Comparison of ENCODE assay signal across 29 cellular contexts in the genomic region with DNA sequence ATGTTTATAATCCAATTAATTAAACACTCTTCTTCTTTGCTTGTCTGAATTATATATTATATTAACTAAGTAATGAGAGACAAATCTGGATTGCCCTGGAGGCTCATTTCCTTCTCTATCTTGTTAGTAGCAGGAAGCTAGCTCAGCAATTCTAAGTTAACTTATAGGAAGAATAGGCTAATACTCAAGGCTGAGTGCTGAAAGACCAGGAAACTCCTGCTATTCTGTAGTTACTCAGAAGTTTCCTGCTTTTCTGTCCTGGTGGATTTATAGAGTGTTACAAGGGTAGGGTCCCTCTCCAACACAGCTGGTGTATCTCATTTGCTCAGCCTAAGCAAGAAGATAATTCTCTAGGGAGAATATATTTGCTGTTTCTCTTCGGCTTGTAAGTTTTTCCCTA.
"Had no signal": no experiment of that assay in that cellular context is flagged by ENCODE, and none has a peak within 500 bp of the region (broad histone marks: within the 10 kb centered on the region; RNA-seq: fewer than 3 reads in every experiment).

No MANE protein-coding gene starts in this region.

- H3K4me3 Mint-ChIP-seq: activated CD4-positive, alpha-beta memory T cell treated with anti-CD3 and anti-CD28 coated beads, Interleukin-2, amount 10 ng/mL, durations not matched to agents 7 days and 5 days; activated CD4-positive, alpha-beta T cell treated with anti-CD3 and anti-CD28 coated beads, Interleukin-2, amount 10 ng/mL, durations not matched to agents 7 days and 5 days; activated naive CD8-positive, alpha-beta T cell; activated T-cell treated with anti-CD3 and anti-CD28 coated beads, Interleukin-2, amount 50 U/mL, for 24 hours; activated T-cell treated with anti-CD3 and anti-CD28 coated beads, Interleukin-2, amount 50 U/mL, for 72 hours; central memory CD8-positive, alpha-beta T cell; dendritic cell treated with granulocyte-macrophage colony-stimulating factor and Interleukin-4, amounts not matched to agents 40 ng/mL and 50 ng/mL, for 4 days; endodermal cell; T-helper 17 cell; T-helper 2 cell treated with Interferon-gamma antibody and Interleukin-4, amounts not matched to agents 5 μg/mL and 100 μg/mL, for 36 hours had no signal

- H3K27ac Mint-ChIP-seq: activated CD4-positive, alpha-beta memory T cell treated with anti-CD3 and anti-CD28 coated beads, Interleukin-2, amount 10 ng/mL, durations not matched to agents 7 days and 5 days; activated CD4-positive, alpha-beta T cell treated with anti-CD3 and anti-CD28 coated beads, Interleukin-2, amount 10 ng/mL, durations not matched to agents 7 days and 5 days; activated naive CD8-positive, alpha-beta T cell; activated T-cell treated with anti-CD3 and anti-CD28 coated beads, Interleukin-2, amount 50 U/mL, for 24 hours; activated T-cell treated with anti-CD3 and anti-CD28 coated beads, Interleukin-2, amount 50 U/mL, for 72 hours; dendritic cell treated with granulocyte-macrophage colony-stimulating factor and Interleukin-4, amounts not matched to agents 40 ng/mL and 50 ng/mL, for 4 days; endodermal cell; T-helper 17 cell; T-helper 2 cell treated with Interferon-gamma antibody and Interleukin-4, amounts not matched to agents 5 μg/mL and 100 μg/mL, for 36 hours had no signal

- H3K36me3 ChIP-seq: brain microvascular endothelial cell, esophagus squamous epithelium had no signal

- H3K27ac ChIP-seq: brain microvascular endothelial cell, coronary artery, dorsolateral prefrontal cortex, epithelial cell of prostate, esophagus squamous epithelium had no signal

- ATAC-seq: activated T-cell treated with anti-CD3 and anti-CD28 coated beads, Interleukin-2, amount 50 U/mL, for 72 hours; T-helper 17 cell had no signal

- H3K27me3 ChIP-seq: brain microvascular endothelial cell, esophagus squamous epithelium had no signal

- H3K4me1 Mint-ChIP-seq: activated CD4-positive, alpha-beta memory T cell treated with anti-CD3 and anti-CD28 coated beads, Interleukin-2, amount 10 ng/mL, durations not matched to agents 7 days and 5 days; activated CD4-positive, alpha-beta T cell treated with anti-CD3 and anti-CD28 coated beads, Interleukin-2, amount 10 ng/mL, durations not matched to agents 7 days and 5 days; central memory CD8-positive, alpha-beta T cell; endodermal cell; T-helper 17 cell had no signal

- H3K36me3 Mint-ChIP-seq: activated naive CD8-positive, alpha-beta T cell had no signal

- H3K27me3 Mint-ChIP-seq: dendritic cell treated with granulocyte-macrophage colony-stimulating factor and Interleukin-4, amounts not matched to agents 40 ng/mL and 50 ng/mL, for 4 days had no signal

- H3K9me3 ChIP-seq: esophagus squamous epithelium had no signal

- DNase-seq: activated CD4-positive, alpha-beta memory T cell treated with anti-CD3 and anti-CD28 coated beads, Interleukin-2, amount 10 ng/mL, durations not matched to agents 7 days and 5 days; activated CD4-positive, alpha-beta T cell treated with anti-CD3 and anti-CD28 coated beads for 1 hour; activated CD4-positive, alpha-beta T cell treated with anti-CD3 and anti-CD28 coated beads for 4 hours; activated CD4-positive, alpha-beta T cell treated with anti-CD3 and anti-CD28 coated beads, Interleukin-2, amount 10 ng/mL, durations not matched to agents 7 days and 5 days; activated CD4-positive, alpha-beta T cell treated with anti-CD3 and anti-CD28 coated beads, Interleukin-2, amount 50 U/mL, for 4 hours; activated CD8-positive, alpha-beta memory T cell treated with anti-CD3 and anti-CD28 coated beads, Interleukin-2, amount 50 U/mL, for 48 hours; activated gamma-delta T cell; activated naive CD4-positive, alpha-beta T cell; activated naive CD4-positive, alpha-beta T cell treated with anti-CD3 and anti-CD28 coated beads, Interleukin-2, amount 50 U/mL, for 16 hours; activated T-cell treated with anti-CD3 and anti-CD28 coated beads for 4 hours; activated T-cell treated with anti-CD3 and anti-CD28 coated beads, Interleukin-2, amount 50 U/mL, for 24 hours; activated T-cell treated with anti-CD3 and anti-CD28 coated beads, Interleukin-2, amount 50 U/mL, for 72 hours; amniotic stem cell; anterior cingulate cortex; brain microvascular endothelial cell; dorsolateral prefrontal cortex; effector memory CD4-positive, alpha-beta T cell; endodermal cell; esophagus squamous epithelium; head of caudate nucleus; T-helper 1 cell; T-helper 17 cell; T1000 had no signal

- H3K4me3 ChIP-seq: coronary artery, dorsolateral prefrontal cortex, esophagus squamous epithelium had no signal

- H3K9me3 Mint-ChIP-seq: activated CD4-positive, alpha-beta memory T cell treated with anti-CD3 and anti-CD28 coated beads, Interleukin-2, amount 10 ng/mL, durations not matched to agents 7 days and 5 days; activated CD4-positive, alpha-beta T cell treated with anti-CD3 and anti-CD28 coated beads, Interleukin-2, amount 10 ng/mL, durations not matched to agents 7 days and 5 days; activated T-cell treated with anti-CD3 and anti-CD28 coated beads, Interleukin-2, amount 50 U/mL, for 24 hours; activated T-cell treated with anti-CD3 and anti-CD28 coated beads, Interleukin-2, amount 50 U/mL, for 72 hours; central memory CD8-positive, alpha-beta T cell; dendritic cell treated with granulocyte-macrophage colony-stimulating factor and Interleukin-4, amounts not matched to agents 40 ng/mL and 50 ng/mL, for 4 days; endodermal cell; T-helper 2 cell treated with Interferon-gamma antibody and Interleukin-4, amounts not matched to agents 5 μg/mL and 100 μg/mL, for 36 hours had no signal
